8 cellular contexts compared by ENCODE assay signal in the genomic region with DNA sequence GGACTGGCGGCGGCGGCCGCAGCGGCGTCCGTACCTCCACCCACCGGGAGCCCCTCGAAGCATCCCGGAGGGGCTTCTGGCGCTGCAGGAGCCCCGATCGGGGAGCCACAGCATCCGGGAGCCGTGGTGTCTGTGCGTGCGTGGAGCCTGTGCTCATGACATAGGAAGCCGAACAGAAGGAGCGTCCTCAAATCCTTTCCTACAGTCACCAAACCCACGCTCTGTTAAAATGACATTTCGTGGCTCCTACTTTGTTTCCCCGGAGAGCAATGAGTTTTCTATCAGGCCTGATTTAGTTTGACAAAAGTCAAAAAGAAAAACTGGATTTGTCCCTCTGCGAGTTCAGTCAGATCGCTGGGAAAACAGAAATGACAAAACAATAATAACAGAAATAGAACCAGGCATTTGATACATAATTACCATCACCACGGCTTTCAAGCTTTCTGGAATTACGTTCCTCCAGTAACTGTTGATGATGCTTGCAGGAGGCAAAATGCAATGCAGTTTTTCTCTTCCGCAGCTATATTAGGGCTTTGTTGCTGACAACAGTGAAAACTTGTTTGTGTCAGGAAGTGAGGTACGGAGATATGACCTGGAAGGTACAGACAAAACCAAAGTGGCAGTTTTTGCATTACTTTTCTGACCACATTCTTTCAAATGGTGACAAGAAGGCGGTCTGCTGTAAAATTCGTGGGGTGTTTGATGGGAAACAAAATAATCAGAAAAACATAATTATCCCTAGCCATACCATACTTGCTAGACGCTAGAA.
DNase-seq lines count a peak whose midpoint lies in the region; ATAC-seq and TF ChIP-seq lines count a peak whose summit lies in the region.

No MANE protein-coding gene starts in this region.

- no peaks in the 10 kb centered on the region for H3K9me3 Mint-ChIP-seq in activated T-helper 1 cell treated with anti-CD3 and anti-CD28 coated beads, Interleukin-12 subunit alpha, Interleukin-12 subunit beta, Interleukin-2, Interleukin-4 antibody, amounts not matched to agents 30 ng/mL and 10 ng/mL and 1 ng/mL, durations not matched to agents 14 hours and 24 hours and 36 hours

- H3K4me1 Mint-ChIP-seq in activated T-helper 1 cell treated with anti-CD3 and anti-CD28 coated beads, Interleukin-12 subunit alpha, Interleukin-12 subunit beta, Interleukin-2, Interleukin-4 antibody, amounts not matched to agents 30 ng/mL and 10 ng/mL and 1 ng/mL, durations not matched to agents 14 hours and 24 hours and 36 hours (ENCODE audit: low read depth): peaks cover 67% of the 10 kb centered on the region

- no peaks in the 10 kb centered on the region for H3K9me3 ChIP-seq in heart left ventricle

- no peaks in the 10 kb centered on the region for H3K27me3 ChIP-seq in heart left ventricle

- peaks cover 0 to 9% (median 0%) of the 10 kb centered on the region in 9 donors for H3K36me3 ChIP-seq in heart left ventricle

- peak overlapping the region; percentile 94 to 100 (median 99) for H3K27ac ChIP-seq in heart left ventricle

- WGBS in heart left ventricle, 4 donors: 6 to 14% (median 8%) methylated on average over 16 to 31 of the region's 31 CpGs

- DNase-seq in Daoy (ENCODE audit: low read depth) (peak; percentile 26), heart left ventricle (peak in 1 of 5 donors; percentile 80), renal cortical epithelial cell (ENCODE audit: low read depth) (peak; percentile 40)
- peak; percentile 66 for DNase-seq in activated T-helper 1 cell treated with anti-CD3 and anti-CD28 coated beads, Interleukin-12 subunit alpha, Interleukin-12 subunit beta, Interleukin-2, Interleukin-4 antibody, amounts not matched to agents 30 ng/mL and 10 ng/mL and 1 ng/mL, durations not matched to agents 14 hours and 24 hours and 36 hours (ENCODE audit: low spot score)
- DNase-seq in stimulated activated CD4-positive, alpha-beta T cell treated with anti-CD3 and anti-CD28 coated beads, Interleukin-2, amount 100 ng/mL, for 48 hours: no peak

- ATAC-seq in HG03135 (IDR thresholded peaks at IDR 0.05; ENCODE audit: unreplicated experiment): peak; percentile 16
- ATAC-seq in heart left ventricle: no peak
- no peak for ATAC-seq in HG03439 (IDR thresholded peaks at IDR 0.05; ENCODE audit: unreplicated experiment)
- ATAC-seq in HG02840 (IDR thresholded peaks at IDR 0.05; ENCODE audit: low FRiP score, unreplicated experiment): no peak

- no peak for TF ChIP-seq CTCF in heart left ventricle (IDR thresholded peaks at IDR 0.05)

- H3K4me1 ChIP-seq in heart left ventricle: peaks cover 5 to 62% (median 42%) of the 10 kb centered on the region in 12 donors

- peak overlapping the region; percentile 62 to 98 (median 86) for H3K4me3 ChIP-seq in heart left ventricle

- H3K27me3 Mint-ChIP-seq in activated T-helper 1 cell treated with anti-CD3 and anti-CD28 coated beads, Interleukin-12 subunit alpha, Interleukin-12 subunit beta, Interleukin-2, Interleukin-4 antibody, amounts not matched to agents 30 ng/mL and 10 ng/mL and 1 ng/mL, durations not matched to agents 14 hours and 24 hours and 36 hours (ENCODE audit: insufficient read depth): no peaks in the 10 kb centered on the region

- intact Hi-C loops in activated T-helper 1 cell treated with anti-CD3 and anti-CD28 coated beads, Interleukin-12 subunit alpha, Interleukin-12 subunit beta, Interleukin-2, Interleukin-4 antibody, amounts not matched to agents 30 ng/mL and 10 ng/mL and 1 ng/mL, durations not matched to agents 14 hours and 24 hours and 36 hours (cut with micrococcal nuclease): loop anchor here (1.0 to 5.0 kb wide), 12 partner anchors 77 to 1160 kb away; no protein-coding TSS in a partner anchor
- intact Hi-C loops in heart left ventricle (cut with DNase I): loop anchor here in 8 of 10 donors (2.0 to 10.0 kb wide), 11 partner anchors 36 to 319 kb away; a partner anchor contains a TSS

- peak in 1 of 2 donors; percentile 20 for TF ChIP-seq POLR2A in heart left ventricle (IDR thresholded peaks at IDR 0.05)

- peak overlapping the region; percentile 99 for H3K4me3 Mint-ChIP-seq in activated T-helper 1 cell treated with anti-CD3 and anti-CD28 coated beads, Interleukin-12 subunit alpha, Interleukin-12 subunit beta, Interleukin-2, Interleukin-4 antibody, amounts not matched to agents 30 ng/mL and 10 ng/mL and 1 ng/mL, durations not matched to agents 14 hours and 24 hours and 36 hours

- H3K36me3 Mint-ChIP-seq in activated T-helper 1 cell treated with anti-CD3 and anti-CD28 coated beads, Interleukin-12 subunit alpha, Interleukin-12 subunit beta, Interleukin-2, Interleukin-4 antibody, amounts not matched to agents 30 ng/mL and 10 ng/mL and 1 ng/mL, durations not matched to agents 14 hours and 24 hours and 36 hours (ENCODE audit: low read depth): peaks cover 17% of the 10 kb centered on the region

- peak overlapping the region; percentile 100 for H3K27ac Mint-ChIP-seq in activated T-helper 1 cell treated with anti-CD3 and anti-CD28 coated beads, Interleukin-12 subunit alpha, Interleukin-12 subunit beta, Interleukin-2, Interleukin-4 antibody, amounts not matched to agents 30 ng/mL and 10 ng/mL and 1 ng/mL, durations not matched to agents 14 hours and 24 hours and 36 hours

Comparison
In these comparisons a context has a peak if more than half of its experiments do, and no peak if none do; other contexts are left out.
1. DNase-seq: peak in Daoy (single experiment), activated T-helper 1 cell treated with anti-CD3 and anti-CD28 coated beads, Interleukin-12 subunit alpha, Interleukin-12 subunit beta, Interleukin-2, Interleukin-4 antibody, amounts not matched to agents 30 ng/mL and 10 ng/mL and 1 ng/mL, durations not matched to agents 14 hours and 24 hours and 36 hours (single experiment) and renal cortical epithelial cell (single experiment); none in stimulated activated CD4-positive, alpha-beta T cell treated with anti-CD3 and anti-CD28 coated beads, Interleukin-2, amount 100 ng/mL, for 48 hours (0 of 2).